In the genomic region with DNA sequence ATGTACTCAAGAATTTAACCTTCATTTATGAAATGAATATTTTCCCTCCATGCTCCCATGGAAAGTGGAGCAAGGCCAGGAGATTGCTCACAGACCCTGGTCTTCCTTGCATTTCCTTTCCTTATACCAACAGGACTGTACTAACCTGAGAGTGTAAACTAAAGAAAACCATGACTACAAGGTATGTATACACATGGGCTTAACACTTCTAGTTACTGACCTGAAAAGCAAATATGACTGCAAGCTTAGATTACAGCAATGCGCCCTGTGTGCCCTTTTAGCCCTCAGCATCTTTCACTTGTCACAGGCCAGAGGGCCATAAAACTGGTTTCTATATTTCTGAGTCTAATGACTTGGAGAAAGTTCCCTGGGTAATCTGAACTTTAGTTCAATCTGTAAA, we compare ENCODE assay signal across 1 cellular context.
TF ChIP-seq lines count a peak whose summit lies in the region.

No MANE protein-coding gene starts in this region.

TF ChIP-seq in HepG2, 621 proteins besides CTCF, POLR2A, EP300 and RAD21 (continued from another document and continues in another):
- TF ChIP-seq, protein P1, sequence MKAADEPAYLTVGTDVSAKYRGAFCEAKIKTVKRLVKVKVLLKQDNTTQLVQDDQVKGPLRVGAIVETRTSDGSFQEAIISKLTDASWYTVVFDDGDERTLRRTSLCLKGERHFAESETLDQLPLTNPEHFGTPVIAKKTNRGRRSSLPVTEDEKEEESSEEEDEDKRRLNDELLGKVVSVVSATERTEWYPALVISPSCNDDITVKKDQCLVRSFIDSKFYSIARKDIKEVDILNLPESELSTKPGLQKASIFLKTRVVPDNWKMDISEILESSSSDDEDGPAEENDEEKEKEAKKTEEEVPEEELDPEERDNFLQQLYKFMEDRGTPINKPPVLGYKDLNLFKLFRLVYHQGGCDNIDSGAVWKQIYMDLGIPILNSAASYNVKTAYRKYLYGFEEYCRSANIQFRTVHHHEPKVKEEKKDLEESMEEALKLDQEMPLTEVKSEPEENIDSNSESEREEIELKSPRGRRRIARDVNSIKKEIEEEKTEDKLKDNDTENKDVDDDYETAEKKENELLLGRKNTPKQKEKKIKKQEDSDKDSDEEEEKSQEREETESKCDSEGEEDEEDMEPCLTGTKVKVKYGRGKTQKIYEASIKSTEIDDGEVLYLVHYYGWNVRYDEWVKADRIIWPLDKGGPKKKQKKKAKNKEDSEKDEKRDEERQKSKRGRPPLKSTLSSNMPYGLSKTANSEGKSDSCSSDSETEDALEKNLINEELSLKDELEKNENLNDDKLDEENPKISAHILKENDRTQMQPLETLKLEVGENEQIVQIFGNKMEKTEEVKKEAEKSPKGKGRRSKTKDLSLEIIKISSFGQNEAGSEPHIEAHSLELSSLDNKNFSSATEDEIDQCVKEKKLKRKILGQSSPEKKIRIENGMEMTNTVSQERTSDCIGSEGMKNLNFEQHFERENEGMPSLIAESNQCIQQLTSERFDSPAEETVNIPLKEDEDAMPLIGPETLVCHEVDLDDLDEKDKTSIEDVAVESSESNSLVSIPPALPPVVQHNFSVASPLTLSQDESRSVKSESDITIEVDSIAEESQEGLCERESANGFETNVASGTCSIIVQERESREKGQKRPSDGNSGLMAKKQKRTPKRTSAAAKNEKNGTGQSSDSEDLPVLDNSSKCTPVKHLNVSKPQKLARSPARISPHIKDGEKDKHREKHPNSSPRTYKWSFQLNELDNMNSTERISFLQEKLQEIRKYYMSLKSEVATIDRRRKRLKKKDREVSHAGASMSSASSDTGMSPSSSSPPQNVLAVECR (CRISPR knock-in tag; IDR thresholded peaks at IDR 0.05; ENCODE audit: borderline replicate concordance): peak; percentile 48; the same call in 1 of the 2 replicates
- TF ChIP-seq, protein P2, sequence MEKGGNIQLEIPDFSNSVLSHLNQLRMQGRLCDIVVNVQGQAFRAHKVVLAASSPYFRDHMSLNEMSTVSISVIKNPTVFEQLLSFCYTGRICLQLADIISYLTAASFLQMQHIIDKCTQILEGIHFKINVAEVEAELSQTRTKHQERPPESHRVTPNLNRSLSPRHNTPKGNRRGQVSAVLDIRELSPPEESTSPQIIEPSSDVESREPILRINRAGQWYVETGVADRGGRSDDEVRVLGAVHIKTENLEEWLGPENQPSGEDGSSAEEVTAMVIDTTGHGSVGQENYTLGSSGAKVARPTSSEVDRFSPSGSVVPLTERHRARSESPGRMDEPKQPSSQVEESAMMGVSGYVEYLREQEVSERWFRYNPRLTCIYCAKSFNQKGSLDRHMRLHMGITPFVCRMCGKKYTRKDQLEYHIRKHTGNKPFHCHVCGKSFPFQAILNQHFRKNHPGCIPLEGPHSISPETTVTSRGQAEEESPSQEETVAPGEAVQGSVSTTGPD (CRISPR knock-in tag; IDR thresholded peaks at IDR 0.05): no peak
- TF ChIP-seq ZNF354B (CRISPR knock-in tag; IDR thresholded peaks at IDR 0.05): no peak
- no peak for TF ChIP-seq ZNF776 (CRISPR knock-in tag; IDR thresholded peaks at IDR 0.05)
- TF ChIP-seq SALL1 (CRISPR knock-in tag; IDR thresholded peaks at IDR 0.05): peak; percentile 70; the same call in 1 of the 2 replicates
- TF ChIP-seq SMAD3 (CRISPR knock-in tag; IDR thresholded peaks at IDR 0.05): no peak
- TF ChIP-seq, protein P3, sequence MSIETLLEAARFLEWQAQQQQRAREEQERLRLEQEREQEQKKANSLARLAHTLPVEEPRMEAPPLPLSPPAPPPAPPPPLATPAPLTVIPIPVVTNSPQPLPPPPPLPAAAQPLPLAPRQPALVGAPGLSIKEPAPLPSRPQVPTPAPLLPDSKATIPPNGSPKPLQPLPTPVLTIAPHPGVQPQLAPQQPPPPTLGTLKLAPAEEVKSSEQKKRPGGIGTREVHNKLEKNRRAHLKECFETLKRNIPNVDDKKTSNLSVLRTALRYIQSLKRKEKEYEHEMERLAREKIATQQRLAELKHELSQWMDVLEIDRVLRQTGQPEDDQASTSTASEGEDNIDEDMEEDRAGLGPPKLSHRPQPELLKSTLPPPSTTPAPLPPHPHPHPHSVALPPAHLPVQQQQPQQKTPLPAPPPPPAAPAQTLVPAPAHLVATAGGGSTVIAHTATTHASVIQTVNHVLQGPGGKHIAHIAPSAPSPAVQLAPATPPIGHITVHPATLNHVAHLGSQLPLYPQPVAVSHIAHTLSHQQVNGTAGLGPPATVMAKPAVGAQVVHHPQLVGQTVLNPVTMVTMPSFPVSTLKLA (IDR thresholded peaks at IDR 0.05): peak; percentile 31; the same call in 1 of the 2 replicates
- no peak for TF ChIP-seq ZNF441 (CRISPR knock-in tag; IDR thresholded peaks at IDR 0.05; ENCODE audit: borderline replicate concordance)
- peak; percentile 88 for TF ChIP-seq RCOR2 (CRISPR knock-in tag; IDR thresholded peaks at IDR 0.05)
- no peak for TF ChIP-seq ZNF749 (CRISPR knock-in tag; IDR thresholded peaks at IDR 0.05; ENCODE audit: borderline replicate concordance)
- TF ChIP-seq IRF2 (CRISPR knock-in tag; IDR thresholded peaks at IDR 0.05): 0 out of 2 replicates have a peak, but pooled peaks have one; percentile 46
- TF ChIP-seq, protein P4, sequence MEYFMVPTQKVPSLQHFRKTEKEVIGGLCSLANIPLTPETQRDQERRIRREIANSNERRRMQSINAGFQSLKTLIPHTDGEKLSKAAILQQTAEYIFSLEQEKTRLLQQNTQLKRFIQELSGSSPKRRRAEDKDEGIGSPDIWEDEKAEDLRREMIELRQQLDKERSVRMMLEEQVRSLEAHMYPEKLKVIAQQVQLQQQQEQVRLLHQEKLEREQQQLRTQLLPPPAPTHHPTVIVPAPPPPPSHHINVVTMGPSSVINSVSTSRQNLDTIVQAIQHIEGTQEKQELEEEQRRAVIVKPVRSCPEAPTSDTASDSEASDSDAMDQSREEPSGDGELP (IDR thresholded peaks at IDR 0.05; ENCODE audit: borderline replicate concordance, low read depth): no peak
- TF ChIP-seq, protein P5, sequence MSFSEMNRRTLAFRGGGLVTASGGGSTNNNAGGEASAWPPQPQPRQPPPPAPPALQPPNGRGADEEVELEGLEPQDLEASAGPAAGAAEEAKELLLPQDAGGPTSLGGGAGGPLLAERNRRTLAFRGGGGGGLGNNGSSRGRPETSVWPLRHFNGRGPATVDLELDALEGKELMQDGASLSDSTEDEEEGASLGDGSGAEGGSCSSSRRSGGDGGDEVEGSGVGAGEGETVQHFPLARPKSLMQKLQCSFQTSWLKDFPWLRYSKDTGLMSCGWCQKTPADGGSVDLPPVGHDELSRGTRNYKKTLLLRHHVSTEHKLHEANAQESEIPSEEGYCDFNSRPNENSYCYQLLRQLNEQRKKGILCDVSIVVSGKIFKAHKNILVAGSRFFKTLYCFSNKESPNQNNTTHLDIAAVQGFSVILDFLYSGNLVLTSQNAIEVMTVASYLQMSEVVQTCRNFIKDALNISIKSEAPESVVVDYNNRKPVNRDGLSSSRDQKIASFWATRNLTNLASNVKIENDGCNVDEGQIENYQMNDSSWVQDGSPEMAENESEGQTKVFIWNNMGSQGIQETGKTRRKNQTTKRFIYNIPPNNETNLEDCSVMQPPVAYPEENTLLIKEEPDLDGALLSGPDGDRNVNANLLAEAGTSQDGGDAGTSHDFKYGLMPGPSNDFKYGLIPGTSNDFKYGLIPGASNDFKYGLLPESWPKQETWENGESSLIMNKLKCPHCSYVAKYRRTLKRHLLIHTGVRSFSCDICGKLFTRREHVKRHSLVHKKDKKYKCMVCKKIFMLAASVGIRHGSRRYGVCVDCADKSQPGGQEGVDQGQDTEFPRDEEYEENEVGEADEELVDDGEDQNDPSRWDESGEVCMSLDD (CRISPR knock-in tag; IDR thresholded peaks at IDR 0.05; ENCODE audit: borderline replicate concordance): no peak
- TF ChIP-seq, protein P6, sequence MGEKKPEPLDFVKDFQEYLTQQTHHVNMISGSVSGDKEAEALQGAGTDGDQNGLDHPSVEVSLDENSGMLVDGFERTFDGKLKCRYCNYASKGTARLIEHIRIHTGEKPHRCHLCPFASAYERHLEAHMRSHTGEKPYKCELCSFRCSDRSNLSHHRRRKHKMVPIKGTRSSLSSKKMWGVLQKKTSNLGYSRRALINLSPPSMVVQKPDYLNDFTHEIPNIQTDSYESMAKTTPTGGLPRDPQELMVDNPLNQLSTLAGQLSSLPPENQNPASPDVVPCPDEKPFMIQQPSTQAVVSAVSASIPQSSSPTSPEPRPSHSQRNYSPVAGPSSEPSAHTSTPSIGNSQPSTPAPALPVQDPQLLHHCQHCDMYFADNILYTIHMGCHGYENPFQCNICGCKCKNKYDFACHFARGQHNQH (CRISPR knock-in tag; IDR thresholded peaks at IDR 0.05): no peak; the same call in 1 of the 2 replicates
- TF ChIP-seq U2AF2 (IDR thresholded peaks at IDR 0.05; ENCODE audit: low read depth, low read length): no peak
- TF ChIP-seq, protein P7, sequence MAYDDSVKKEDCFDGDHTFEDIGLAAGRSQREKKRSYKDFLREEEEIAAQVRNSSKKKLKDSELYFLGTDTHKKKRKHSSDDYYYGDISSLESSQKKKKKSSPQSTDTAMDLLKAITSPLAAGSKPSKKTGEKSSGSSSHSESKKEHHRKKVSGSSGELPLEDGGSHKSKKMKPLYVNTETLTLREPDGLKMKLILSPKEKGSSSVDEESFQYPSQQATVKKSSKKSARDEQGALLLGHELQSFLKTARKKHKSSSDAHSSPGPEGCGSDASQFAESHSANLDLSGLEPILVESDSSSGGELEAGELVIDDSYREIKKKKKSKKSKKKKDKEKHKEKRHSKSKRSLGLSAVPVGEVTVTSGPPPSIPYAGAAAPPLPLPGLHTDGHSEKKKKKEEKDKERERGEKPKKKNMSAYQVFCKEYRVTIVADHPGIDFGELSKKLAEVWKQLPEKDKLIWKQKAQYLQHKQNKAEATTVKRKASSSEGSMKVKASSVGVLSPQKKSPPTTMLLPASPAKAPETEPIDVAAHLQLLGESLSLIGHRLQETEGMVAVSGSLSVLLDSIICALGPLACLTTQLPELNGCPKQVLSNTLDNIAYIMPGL (CRISPR knock-in tag; IDR thresholded peaks at IDR 0.05; ENCODE audit: borderline replicate concordance in 1 of 2, low read depth in 1 of 2): 0 out of 4 replicates have a peak, but pooled peaks of 1 of the 2 experiments have one; percentile 33
- no peak for TF ChIP-seq MYNN (CRISPR knock-in tag; IDR thresholded peaks at IDR 0.05; ENCODE audit: low read depth)
- no peak for TF ChIP-seq MAFG (CRISPR knock-in tag; IDR thresholded peaks at IDR 0.05)
- TF ChIP-seq, protein P8, sequence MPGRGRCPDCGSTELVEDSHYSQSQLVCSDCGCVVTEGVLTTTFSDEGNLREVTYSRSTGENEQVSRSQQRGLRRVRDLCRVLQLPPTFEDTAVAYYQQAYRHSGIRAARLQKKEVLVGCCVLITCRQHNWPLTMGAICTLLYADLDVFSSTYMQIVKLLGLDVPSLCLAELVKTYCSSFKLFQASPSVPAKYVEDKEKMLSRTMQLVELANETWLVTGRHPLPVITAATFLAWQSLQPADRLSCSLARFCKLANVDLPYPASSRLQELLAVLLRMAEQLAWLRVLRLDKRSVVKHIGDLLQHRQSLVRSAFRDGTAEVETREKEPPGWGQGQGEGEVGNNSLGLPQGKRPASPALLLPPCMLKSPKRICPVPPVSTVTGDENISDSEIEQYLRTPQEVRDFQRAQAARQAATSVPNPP (CRISPR knock-in tag; IDR thresholded peaks at IDR 0.05): no peak
- TF ChIP-seq YEATS2 (CRISPR knock-in tag; IDR thresholded peaks at IDR 0.05; ENCODE audit: borderline replicate concordance): no peak; the same call in 1 of the 2 replicates
- TF ChIP-seq PHB2 (IDR thresholded peaks at IDR 0.05; ENCODE audit: partially characterized antibody): no peak
- TF ChIP-seq NR2C2 (CRISPR knock-in tag; IDR thresholded peaks at IDR 0.05; ENCODE audit: borderline replicate concordance): peak; percentile 44; the same call in 1 of the 2 replicates
- TF ChIP-seq MBD4 (IDR thresholded peaks at IDR 0.05; ENCODE audit: borderline replicate concordance, low read length): 0 out of 2 replicates have a peak, but pooled peaks have one; percentile 34
- TF ChIP-seq ISX (CRISPR knock-in tag; conservative IDR thresholded peaks at IDR 0.05): no peak
- no peak for TF ChIP-seq MEIS2 (CRISPR knock-in tag; IDR thresholded peaks at IDR 0.05)
- TF ChIP-seq ZNF501 (CRISPR knock-in tag; IDR thresholded peaks at IDR 0.05): no peak
- TF ChIP-seq, protein P9, sequence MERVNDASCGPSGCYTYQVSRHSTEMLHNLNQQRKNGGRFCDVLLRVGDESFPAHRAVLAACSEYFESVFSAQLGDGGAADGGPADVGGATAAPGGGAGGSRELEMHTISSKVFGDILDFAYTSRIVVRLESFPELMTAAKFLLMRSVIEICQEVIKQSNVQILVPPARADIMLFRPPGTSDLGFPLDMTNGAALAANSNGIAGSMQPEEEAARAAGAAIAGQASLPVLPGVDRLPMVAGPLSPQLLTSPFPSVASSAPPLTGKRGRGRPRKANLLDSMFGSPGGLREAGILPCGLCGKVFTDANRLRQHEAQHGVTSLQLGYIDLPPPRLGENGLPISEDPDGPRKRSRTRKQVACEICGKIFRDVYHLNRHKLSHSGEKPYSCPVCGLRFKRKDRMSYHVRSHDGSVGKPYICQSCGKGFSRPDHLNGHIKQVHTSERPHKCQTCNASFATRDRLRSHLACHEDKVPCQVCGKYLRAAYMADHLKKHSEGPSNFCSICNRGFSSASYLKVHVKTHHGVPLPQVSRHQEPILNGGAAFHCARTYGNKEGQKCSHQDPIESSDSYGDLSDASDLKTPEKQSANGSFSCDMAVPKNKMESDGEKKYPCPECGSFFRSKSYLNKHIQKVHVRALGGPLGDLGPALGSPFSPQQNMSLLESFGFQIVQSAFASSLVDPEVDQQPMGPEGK (CRISPR knock-in tag; IDR thresholded peaks at IDR 0.05): 0 out of 2 replicates have a peak, but pooled peaks have one; percentile 10
- TF ChIP-seq ZNF556 (CRISPR knock-in tag; IDR thresholded peaks at IDR 0.05; ENCODE audit: borderline replicate concordance): peak; percentile 64; the same call in 1 of the 2 replicates
- TF ChIP-seq ZSCAN31 (CRISPR knock-in tag; IDR thresholded peaks at IDR 0.05; ENCODE audit: low read depth): 0 out of 2 replicates have a peak, but pooled peaks have one; percentile 51
- TF ChIP-seq HNRNPL (IDR thresholded peaks at IDR 0.05; ENCODE audit: low read depth, low read length): no peak
- no peak for TF ChIP-seq GZF1 (CRISPR knock-in tag; IDR thresholded peaks at IDR 0.05)
- peak; percentile 51; the same call in 1 of the 2 replicates for TF ChIP-seq THAP11 (CRISPR knock-in tag; IDR thresholded peaks at IDR 0.05)
- TF ChIP-seq, protein P10, sequence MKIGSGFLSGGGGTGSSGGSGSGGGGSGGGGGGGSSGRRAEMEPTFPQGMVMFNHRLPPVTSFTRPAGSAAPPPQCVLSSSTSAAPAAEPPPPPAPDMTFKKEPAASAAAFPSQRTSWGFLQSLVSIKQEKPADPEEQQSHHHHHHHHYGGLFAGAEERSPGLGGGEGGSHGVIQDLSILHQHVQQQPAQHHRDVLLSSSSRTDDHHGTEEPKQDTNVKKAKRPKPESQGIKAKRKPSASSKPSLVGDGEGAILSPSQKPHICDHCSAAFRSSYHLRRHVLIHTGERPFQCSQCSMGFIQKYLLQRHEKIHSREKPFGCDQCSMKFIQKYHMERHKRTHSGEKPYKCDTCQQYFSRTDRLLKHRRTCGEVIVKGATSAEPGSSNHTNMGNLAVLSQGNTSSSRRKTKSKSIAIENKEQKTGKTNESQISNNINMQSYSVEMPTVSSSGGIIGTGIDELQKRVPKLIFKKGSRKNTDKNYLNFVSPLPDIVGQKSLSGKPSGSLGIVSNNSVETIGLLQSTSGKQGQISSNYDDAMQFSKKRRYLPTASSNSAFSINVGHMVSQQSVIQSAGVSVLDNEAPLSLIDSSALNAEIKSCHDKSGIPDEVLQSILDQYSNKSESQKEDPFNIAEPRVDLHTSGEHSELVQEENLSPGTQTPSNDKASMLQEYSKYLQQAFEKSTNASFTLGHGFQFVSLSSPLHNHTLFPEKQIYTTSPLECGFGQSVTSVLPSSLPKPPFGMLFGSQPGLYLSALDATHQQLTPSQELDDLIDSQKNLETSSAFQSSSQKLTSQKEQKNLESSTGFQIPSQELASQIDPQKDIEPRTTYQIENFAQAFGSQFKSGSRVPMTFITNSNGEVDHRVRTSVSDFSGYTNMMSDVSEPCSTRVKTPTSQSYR (CRISPR knock-in tag; IDR thresholded peaks at IDR 0.05; ENCODE audit: borderline replicate concordance): no peak
